Comparison of ENCODE assay signal across 29 cellular contexts in genomic region chr12:18281941-18282340, GRCh38. TPM values are rescaled to one million over a fixed set of nuclear protein-coding genes. Genes with fewer than 3 reads are reported as not detected.
"Had no signal": no experiment of that assay in that cellular context is flagged by ENCODE, and none has a peak within 500 bp of the region (broad histone marks: within the 10 kb centered on the region; RNA-seq: fewer than 3 reads in every experiment).

No MANE protein-coding gene starts in this region.

- H3K4me3 Mint-ChIP-seq: activated CD4-positive, alpha-beta T cell treated with anti-CD3 and anti-CD28 coated beads for 36 hours; activated CD8-positive, alpha-beta memory T cell treated with anti-CD3 and anti-CD28 coated beads, Interleukin-2, amount 10 ng/mL, durations not matched to agents 7 days and 5 days; activated CD8-positive, alpha-beta T cell treated with anti-CD3 and anti-CD28 coated beads, Interleukin-2, amount 10 ng/mL, durations not matched to agents 7 days and 5 days; effector memory CD8-positive, alpha-beta T cell; memory B cell; naive thymus-derived CD8-positive, alpha-beta T cell; neural progenitor cell had no signal

- H3K9ac ChIP-seq: neural progenitor cell had no signal

- H3K4me1 ChIP-seq: neural progenitor cell, spleen, testis, transverse colon had no signal

- H3K27me3 ChIP-seq: brain microvascular endothelial cell, neural progenitor cell, spleen, testis, transverse colon had no signal

- H3K27ac ChIP-seq: brain microvascular endothelial cell, neural progenitor cell, spleen, testis, transverse colon had no signal

- ATAC-seq: activated CD4-positive, alpha-beta T cell treated with anti-CD3 and anti-CD28 coated beads for 36 hours; activated CD8-positive, alpha-beta memory T cell treated with anti-CD3 and anti-CD28 coated beads, Interleukin-2, amount 10 ng/mL, durations not matched to agents 7 days and 5 days; activated CD8-positive, alpha-beta T cell treated with anti-CD3 and anti-CD28 coated beads, Interleukin-2, amount 10 ng/mL, durations not matched to agents 7 days and 5 days; activated naive CD4-positive, alpha-beta T cell treated with anti-CD3 and anti-CD28 coated beads, Interleukin-2, amount 50 U/mL, for 72 hours; effector memory CD8-positive, alpha-beta T cell; left colon; naive thymus-derived CD8-positive, alpha-beta T cell; right cardiac atrium; stimulated activated naive CD8-positive, alpha-beta T cell treated with anti-CD3 and anti-CD28 coated beads, Interleukin-15, Interleukin-2, amounts not matched to agents 100 U/mL and 50 U/mL, for 24 hours had no signal

- H2AFZ ChIP-seq: neural progenitor cell had no signal

- H3K4me2 ChIP-seq: neural progenitor cell had no signal

- DNase-seq: activated CD4-positive, alpha-beta T cell treated with anti-CD3 and anti-CD28 coated beads for 36 hours; activated CD4-positive, CD25-positive, alpha-beta regulatory T cell; activated CD8-positive, alpha-beta memory T cell treated with anti-CD3 and anti-CD28 coated beads, Interleukin-2, amount 10 ng/mL, durations not matched to agents 7 days and 5 days; activated CD8-positive, alpha-beta T cell treated with anti-CD3 and anti-CD28 coated beads, Interleukin-2, amount 10 ng/mL, durations not matched to agents 7 days and 5 days; activated naive CD4-positive, alpha-beta T cell; activated T-cell treated with anti-CD3 and anti-CD28 coated beads, Interleukin-2, amount 50 U/mL, for 48 hours; brain microvascular endothelial cell; caudate nucleus; cortex of kidney; effector memory CD8-positive, alpha-beta T cell; erythroblast; foreskin melanocyte; kidney; left colon; naive thymus-derived CD8-positive, alpha-beta T cell; occipital lobe; right cardiac atrium; spleen; stimulated activated CD4-positive, alpha-beta T cell treated with anti-CD3 and anti-CD28 coated beads, Interleukin-2, amount 100 ng/mL, for 48 hours; stimulated activated naive CD8-positive, alpha-beta T cell treated with anti-CD3 and anti-CD28 coated beads, Interleukin-15, Interleukin-2, amounts not matched to agents 100 U/mL and 50 U/mL, for 24 hours; testis; transverse colon had no signal

- H3K27me3 Mint-ChIP-seq: activated CD4-positive, alpha-beta T cell treated with anti-CD3 and anti-CD28 coated beads for 36 hours; activated CD8-positive, alpha-beta memory T cell treated with anti-CD3 and anti-CD28 coated beads, Interleukin-2, amount 10 ng/mL, durations not matched to agents 7 days and 5 days; effector memory CD8-positive, alpha-beta T cell; memory B cell; naive thymus-derived CD8-positive, alpha-beta T cell had no signal

- H3K36me3 ChIP-seq: brain microvascular endothelial cell, neural progenitor cell, spleen, transverse colon had no signal

- H3K9me3 ChIP-seq: testis, transverse colon had no signal

- H3K4me1 Mint-ChIP-seq: activated CD4-positive, alpha-beta T cell treated with anti-CD3 and anti-CD28 coated beads for 36 hours; activated CD8-positive, alpha-beta memory T cell treated with anti-CD3 and anti-CD28 coated beads, Interleukin-2, amount 10 ng/mL, durations not matched to agents 7 days and 5 days; memory B cell; naive thymus-derived CD8-positive, alpha-beta T cell had no signal

- H3K36me3 Mint-ChIP-seq: activated CD8-positive, alpha-beta memory T cell treated with anti-CD3 and anti-CD28 coated beads, Interleukin-2, amount 10 ng/mL, durations not matched to agents 7 days and 5 days; memory B cell; naive thymus-derived CD8-positive, alpha-beta T cell; neural progenitor cell had no signal

- H3K27ac Mint-ChIP-seq: activated CD4-positive, alpha-beta T cell treated with anti-CD3 and anti-CD28 coated beads for 36 hours; activated CD8-positive, alpha-beta memory T cell treated with anti-CD3 and anti-CD28 coated beads, Interleukin-2, amount 10 ng/mL, durations not matched to agents 7 days and 5 days; activated CD8-positive, alpha-beta T cell treated with anti-CD3 and anti-CD28 coated beads, Interleukin-2, amount 10 ng/mL, durations not matched to agents 7 days and 5 days; activated naive CD4-positive, alpha-beta T cell treated with anti-CD3 and anti-CD28 coated beads, Interleukin-2, amount 50 U/mL, for 72 hours; effector memory CD8-positive, alpha-beta T cell; memory B cell; naive thymus-derived CD8-positive, alpha-beta T cell; neural progenitor cell had no signal

- H3K4me3 ChIP-seq: neural progenitor cell, spleen, testis, transverse colon had no signal

- H3K9me3 Mint-ChIP-seq: neural progenitor cell had no signal

RNA-seq across cellular contexts. Expression of gene PIK3C2G, which starts 20.6 kb away (rescaled TPM):
- total RNA-seq: activated CD4-positive, alpha-beta T cell treated with anti-CD3 and anti-CD28 coated beads for 36 hours; activated CD8-positive, alpha-beta memory T cell treated with anti-CD3 and anti-CD28 coated beads, Interleukin-2, amount 10 ng/mL, durations not matched to agents 7 days and 5 days; activated CD8-positive, alpha-beta T cell treated with anti-CD3 and anti-CD28 coated beads, Interleukin-2, amount 10 ng/mL, durations not matched to agents 7 days and 5 days; activated naive CD4-positive, alpha-beta T cell treated with anti-CD3 and anti-CD28 coated beads, Interleukin-2, amount 50 U/mL, for 72 hours; chondrocyte; glomerular endothelial cell; naive thymus-derived CD8-positive, alpha-beta T cell; pulmonary artery endothelial cell; right cardiac atrium; spleen; T-helper 1 cell treated with Interleukin-12 subunit alpha and Interleukin-12 subunit beta and Interleukin-4 antibody, amounts not matched to agents 30 ng/mL and 1 ng/mL, for 36 hours had no signal
- polyA plus RNA-seq: naive thymus-derived CD8-positive, alpha-beta T cell; right cardiac atrium; spleen had no signal
